In genomic region chr10:119415121-119415520, GRCh38 we compare ENCODE assay signal across 1 cellular context.
TF ChIP-seq lines count a peak whose summit lies in the region.

No MANE protein-coding gene starts in this region.

TF ChIP-seq in IMR-90, 13 proteins besides CTCF, POLR2A, EP300 and RAD21:
- no peak for TF ChIP-seq RCOR1 (IDR thresholded peaks at IDR 0.05; ENCODE audit: insufficient replicate concordance, low read length)
- no peak for TF ChIP-seq MXI1 (IDR thresholded peaks at IDR 0.05; ENCODE audit: borderline replicate concordance, low read depth, low read length)
- TF ChIP-seq MAZ (IDR thresholded peaks at IDR 0.05; ENCODE audit: borderline replicate concordance, low read depth, low read length): no peak
